21 cellular contexts compared by ENCODE assay signal in genomic region chr2:142825861-142826260, GRCh38. TPM values are rescaled to one million over a fixed set of nuclear protein-coding genes. Genes with fewer than 3 reads are reported as not detected.
DNase-seq lines count a peak whose midpoint lies in the region; ATAC-seq and TF ChIP-seq lines count a peak whose summit lies in the region.
"Had no signal": no experiment of that assay in that cellular context is flagged by ENCODE, and none has a peak within 500 bp of the region (broad histone marks: within the 10 kb centered on the region; RNA-seq: fewer than 3 reads in every experiment).

No MANE protein-coding gene starts in this region.

- no peak overlapping the region for H3K4me3 ChIP-seq in fibroblast of villous mesenchyme (ENCODE audit: low read depth, low read length)
- H3K4me3 ChIP-seq: body of pancreas had no signal

- POLR2A ChIA-PET in activated CD4-positive, alpha-beta memory T cell treated with anti-CD3 and anti-CD28 coated beads for 36 hours (lab: Charles Lee): no interaction called here

- no peaks in the 10 kb centered on the region for H3K9me3 Mint-ChIP-seq in activated CD4-positive, alpha-beta memory T cell treated with anti-CD3 and anti-CD28 coated beads for 36 hours
- H3K9me3 Mint-ChIP-seq: activated T-cell treated with anti-CD3 and anti-CD28 coated beads, Interleukin-2, amount 50 U/mL, for 4 hours had no signal

- ATAC-seq in GM21717 (IDR thresholded peaks at IDR 0.05; ENCODE audit: unreplicated experiment) (no peak), HG02852 (IDR thresholded peaks at IDR 0.05; ENCODE audit: unreplicated experiment) (no peak), GM18870 (IDR thresholded peaks at IDR 0.05; ENCODE audit: unreplicated experiment) (no peak)
- ATAC-seq: activated T-cell treated with anti-CD3 and anti-CD28 coated beads, Interleukin-2, amount 50 U/mL, for 4 hours; body of pancreas; esophagus mucosa; sciatic nerve had no signal

- CTCF ChIA-PET in activated CD4-positive, alpha-beta memory T cell treated with anti-CD3 and anti-CD28 coated beads for 36 hours (lab: Charles Lee): no interaction called here

- H3K36me3 Mint-ChIP-seq in activated CD4-positive, alpha-beta memory T cell treated with anti-CD3 and anti-CD28 coated beads for 36 hours: no peaks in the 10 kb centered on the region

- no peak overlapping the region for H3K4me3 Mint-ChIP-seq in activated CD4-positive, alpha-beta memory T cell treated with anti-CD3 and anti-CD28 coated beads for 36 hours
- H3K4me3 Mint-ChIP-seq: activated T-cell treated with anti-CD3 and anti-CD28 coated beads, Interleukin-2, amount 50 U/mL, for 4 hours; B cell had no signal

- no peaks in the 10 kb centered on the region for H3K4me1 Mint-ChIP-seq in activated CD4-positive, alpha-beta memory T cell treated with anti-CD3 and anti-CD28 coated beads for 36 hours (ENCODE audit: low read depth)
- H3K4me1 Mint-ChIP-seq: B cell had no signal

- H3K27me3 Mint-ChIP-seq in activated CD4-positive, alpha-beta memory T cell treated with anti-CD3 and anti-CD28 coated beads for 36 hours: no peaks in the 10 kb centered on the region

- intact Hi-C loops in activated CD4-positive, alpha-beta memory T cell treated with anti-CD3 and anti-CD28 coated beads for 36 hours (cut with micrococcal nuclease): no loop called here

- H3K27ac Mint-ChIP-seq in activated CD4-positive, alpha-beta memory T cell treated with anti-CD3 and anti-CD28 coated beads for 36 hours: no peak overlapping the region
- H3K27ac Mint-ChIP-seq: B cell had no signal

- DNase-seq in EL (peak; percentile 37), astrocyte of the hippocampus (ENCODE audit: low read depth, low spot score) (peak; percentile 70), fibroblast of villous mesenchyme (ENCODE audit: low read depth) (peak; percentile 17), pulmonary artery endothelial cell (ENCODE audit: low read depth, low spot score) (peak; percentile 26)
- no peak for DNase-seq in activated CD4-positive, alpha-beta memory T cell treated with anti-CD3 and anti-CD28 coated beads for 36 hours
- DNase-seq: activated CD4-positive, alpha-beta T cell treated with anti-CD3 and anti-CD28 coated beads, Interleukin-2, amount 50 U/mL, for 48 hours; activated naive CD4-positive, alpha-beta T cell treated with anti-CD3 and anti-CD28 coated beads, Interleukin-2, amount 50 U/mL, for 16 hours; activated T-cell treated with anti-CD3 and anti-CD28 coated beads, Interleukin-2, amount 50 U/mL, for 4 hours; body of pancreas; HCEC 1CT; kidney; NCI-H1694 treated with DMSO at 0.1 percent for 48 hours; NCI-H345; RPMI8226; SW 1271 had no signal

- no peak for TF ChIP-seq CTCF in fibroblast of villous mesenchyme (IDR thresholded peaks at IDR 0.05; ENCODE audit: insufficient read depth, low read depth, low read length)

RNA-seq across cellular contexts. Expression of gene KYNU, which starts 51.6 kb away (rescaled TPM):
- 0.43 and 0.64 TPM in 2 replicates for total RNA-seq in fibroblast of villous mesenchyme
- total RNA-seq in pulmonary artery endothelial cell: 0.07 and 0.11 TPM in 2 replicates
- not detected for total RNA-seq in activated CD4-positive, alpha-beta memory T cell treated with anti-CD3 and anti-CD28 coated beads for 36 hours
